Comparison of ENCODE assay signal across 24 cellular contexts in the genomic region with DNA sequence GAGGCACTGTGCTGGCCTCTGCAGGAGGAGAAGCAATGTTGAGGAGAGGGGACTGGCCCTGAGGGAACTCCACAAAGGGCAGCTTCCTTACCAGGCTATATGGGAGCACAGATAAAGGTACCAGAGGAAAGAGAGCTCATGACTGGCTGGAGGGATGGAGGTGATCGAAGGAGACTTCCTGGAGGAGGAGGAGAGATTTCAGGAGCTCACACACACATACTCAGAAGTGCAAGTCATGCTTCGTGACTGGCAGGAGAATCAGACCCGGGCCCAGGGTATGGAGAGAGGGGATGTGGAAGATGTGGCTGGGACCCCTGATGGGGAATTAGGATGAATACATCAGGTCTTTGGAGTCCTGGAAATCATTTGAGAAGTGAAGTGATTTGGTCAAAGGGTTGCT.
DNase-seq lines count a peak whose midpoint lies in the region; ATAC-seq, FAIRE-seq and TF ChIP-seq lines count a peak whose summit lies in the region.
"Had no signal": no experiment of that assay in that cellular context is flagged by ENCODE, and none has a peak within 500 bp of the region (broad histone marks: within the 10 kb centered on the region; RNA-seq: fewer than 3 reads in every experiment).

No MANE protein-coding gene starts in this region.

- H3K27me3 ChIP-seq in K562 (ENCODE audit: control insufficient read depth in 2 of 2, insufficient read depth in 2 of 2, low read length in 2 of 2) = peaks cover 0 to 4% of the 10 kb centered on the region in 2 experiments; a peak in 1 of 5 replicates
- H3K27me3 ChIP-seq in HepG2 (ENCODE audit: control insufficient read depth in 1 of 2, insufficient read depth in 2 of 2, low read length in 2 of 2) = no peaks in the 10 kb centered on the region
- H3K27me3 ChIP-seq: BE2C; BLaER1 treated with 17β-estradiol and CSF1 and Interleukin-3, amounts not matched to agents 10 nM and 100 nM had no signal

- TF ChIP-seq POLR2A in K562 (conservative IDR thresholded peaks at IDR 0.05) (no peak), HepG2 (IDR thresholded peaks at IDR 0.05; ENCODE audit: insufficient read depth in 1 of 2, low read depth in 2 of 2, low read length in 2 of 2) (no peak)

- H4K20me1 ChIP-seq in K562 (replicated peaks; ENCODE audit: control insufficient read depth, insufficient read depth, low read length) (no peaks in the 10 kb centered on the region), HepG2 (ENCODE audit: insufficient read depth, low read length) (no peaks in the 10 kb centered on the region)
- H4K20me1 ChIP-seq: BLaER1 treated with 17β-estradiol and CSF1 and Interleukin-3, amounts not matched to agents 10 nM and 100 nM had no signal

- H3K4me1 ChIP-seq in K562 (replicated peaks in 1 of 2; ENCODE audit: control insufficient read depth in 2 of 2, insufficient read depth in 2 of 2, low read length in 2 of 2) (peaks cover 19 to 27% of the 10 kb centered on the region in 2 experiments), HepG2 (ENCODE audit: insufficient read depth, low read length) (peaks cover 6% of the 10 kb centered on the region; the same call in 1 of the 2 replicates)

- in situ Hi-C loops in K562 (cut with MboI) (no loop called here), HepG2 (cut with HindIII; ENCODE audit: extremely low pct_ligation_motif_present, low pct_unique_long_range_greater_than_20kb) (no loop called here)

- no peaks in the 10 kb centered on the region for H3K27me3 Mint-ChIP-seq in activated naive CD4-positive, alpha-beta T cell treated with anti-CD3 and anti-CD28 coated beads for 36 hours (ENCODE audit: low read depth)

- FAIRE-seq in K562 (lab: Jason Lieb, UNC) (no peak), HepG2 (lab: Jason Lieb, UNC) (no peak)
- FAIRE-seq: A204.1, D721Med, GM12878, H54 had no signal

- H3K36me3 ChIP-seq in K562 (ENCODE audit: control insufficient read depth, insufficient read depth, low read length) (no peaks in the 10 kb centered on the region), HepG2 (replicated peaks in 1 of 2; ENCODE audit: control insufficient read depth in 1 of 2, insufficient read depth in 2 of 2, low read length in 2 of 2) (no peaks in the 10 kb centered on the region)
- H3K36me3 ChIP-seq: BE2C; BLaER1 treated with 17β-estradiol and CSF1 and Interleukin-3, amounts not matched to agents 10 nM and 100 nM had no signal

- H3K36me3 Mint-ChIP-seq in activated naive CD4-positive, alpha-beta T cell treated with anti-CD3 and anti-CD28 coated beads for 36 hours (ENCODE audit: low read depth) = no peaks in the 10 kb centered on the region
- H3K36me3 Mint-ChIP-seq: CD14-positive monocyte; CD8-positive, alpha-beta memory T cell had no signal

- H3K4me3 ChIP-seq in K562 (no peak overlapping the region), HepG2 (replicated peaks in 1 of 3; ENCODE audit: insufficient read depth in 1 of 3, low read depth in 2 of 3, low read length in 3 of 3) (no peak overlapping the region)
- H3K4me3 ChIP-seq: BLaER1 treated with 17β-estradiol and CSF1 and Interleukin-3, amounts not matched to agents 10 nM and 100 nM; GM12878; GM23338 had no signal

- no peak for ATAC-seq in K562
- ATAC-seq in HepG2 = no peak
- ATAC-seq: GM12878, GM23338 had no signal

- H3K4me1 Mint-ChIP-seq in activated naive CD4-positive, alpha-beta T cell treated with anti-CD3 and anti-CD28 coated beads for 36 hours (ENCODE audit: low read depth) = peaks cover under 1% of the 10 kb centered on the region

- WGBS in K562 (ENCODE audit: insufficient coverage, low coverage, missing lambda C conversion rate) = 3% methylated on average over 3 of the region's 3 CpGs
- 16% methylated on average over 3 of the region's 3 CpGs for WGBS in HepG2 (ENCODE audit: low lambda C conversion rate)

- H3K9me1 ChIP-seq in K562 (ENCODE audit: control insufficient read depth, insufficient read depth, low read length) = no peaks in the 10 kb centered on the region

- H3K4me2 ChIP-seq in K562 (ENCODE audit: insufficient read depth, low read length) (no peak overlapping the region), HepG2 (ENCODE audit: low read depth, low read length) (no peak overlapping the region)
- H3K4me2 ChIP-seq: BLaER1 treated with 17β-estradiol and CSF1 and Interleukin-3, amounts not matched to agents 10 nM and 100 nM; GM23338 had no signal

- no peak for DNase-seq in activated naive CD4-positive, alpha-beta T cell treated with anti-CD3 and anti-CD28 coated beads for 36 hours
- DNase-seq in activated naive CD4-positive, alpha-beta T cell (lab: John Stamatoyannopoulos, UW) = no peak
- DNase-seq in K562 (ENCODE audit: extremely low read depth in 1 of 4, low spot score in 3 of 4) = peak in 1 of 4 experiments; percentile 15
- DNase-seq in HepG2 (ENCODE audit: low spot score) = no peak
- no peak for DNase-seq in H4 (ENCODE audit: low spot score)
- DNase-seq in germinal center (ENCODE audit: low spot score) = no peak
- DNase-seq: ACHN; AML-193; BE2C; CD4-positive, alpha-beta T cell; CD8-positive, alpha-beta memory T cell; DMS 273 treated with DMSO at 0.1 percent for 48 hours; DMS79; EL; GDM1; HCEC 1CT had no signal

- H3K27ac Mint-ChIP-seq in activated naive CD4-positive, alpha-beta T cell treated with anti-CD3 and anti-CD28 coated beads for 36 hours = peak overlapping the region; percentile 14
- H3K27ac Mint-ChIP-seq: CD4-positive, alpha-beta T cell; CD8-positive, alpha-beta memory T cell; GM23338 had no signal

- H3K27ac ChIP-seq in K562 (ENCODE audit: extremely low read depth, low read depth, low read length) (no peak overlapping the region), HepG2 (ENCODE audit: extremely low read length, insufficient read depth, low read length) (no peak overlapping the region)
- H3K27ac ChIP-seq: 22Rv1; BLaER1 treated with 17β-estradiol and CSF1 and Interleukin-3, amounts not matched to agents 10 nM and 100 nM had no signal

- intact Hi-C loops in activated naive CD4-positive, alpha-beta T cell treated with anti-CD3 and anti-CD28 coated beads for 36 hours (cut with micrococcal nuclease) = no loop called here
- intact Hi-C loops in K562 (cut with micrococcal nuclease) (no loop called here), HepG2 (cut with micrococcal nuclease; ENCODE audit: unreplicated experiment) (no loop called here)

- H3K9me3 ChIP-seq in K562 (replicated peaks; ENCODE audit: control insufficient read depth, insufficient read depth, low read depth, low read length) (no peaks in the 10 kb centered on the region), HepG2 (ENCODE audit: low read length) (no peaks in the 10 kb centered on the region)
- H3K9me3 ChIP-seq: BE2C had no signal

- no peak for TF ChIP-seq EP300 in K562 (IDR thresholded peaks at IDR 0.05; ENCODE audit: low read length)
- TF ChIP-seq EP300 in HepG2 (IDR thresholded peaks at IDR 0.05; ENCODE audit: low read depth in 2 of 2, low read length in 2 of 2) = no peak
- no peak for TF ChIP-seq EP300 in HepG2 (CRISPR knock-in tag; IDR thresholded peaks at IDR 0.05; ENCODE audit: borderline replicate concordance)

- H3K9ac ChIP-seq in K562 (ENCODE audit: insufficient read depth in 1 of 2, low read depth in 2 of 2, low read length in 2 of 2) = no peak overlapping the region
- no peak overlapping the region for H3K9ac ChIP-seq in HepG2 (ENCODE audit: insufficient read depth, low read depth, low read length)
- H3K9ac ChIP-seq: BLaER1 treated with 17β-estradiol and CSF1 and Interleukin-3, amounts not matched to agents 10 nM and 100 nM had no signal

- no peak overlapping the region for H3K4me3 Mint-ChIP-seq in activated naive CD4-positive, alpha-beta T cell treated with anti-CD3 and anti-CD28 coated beads for 36 hours
- H3K4me3 Mint-ChIP-seq: CD14-positive monocyte; CD4-positive, alpha-beta T cell; CD8-positive, alpha-beta memory T cell; GM23338 had no signal

- H3K9me3 Mint-ChIP-seq in activated naive CD4-positive, alpha-beta T cell treated with anti-CD3 and anti-CD28 coated beads for 36 hours = no peaks in the 10 kb centered on the region
- H3K9me3 Mint-ChIP-seq: CD4-positive, alpha-beta T cell; CD8-positive, alpha-beta memory T cell; GM23338 had no signal

- POLR2A ChIA-PET in K562 (lab: Yijun Ruan, JAX) = interaction anchor here (0.6 to 1.9 kb wide), 4 partner anchors 9 to 456 kb away, joined by 3 to 5 read pairs (median 4); no protein-coding TSS in a partner anchor
- POLR2A ChIA-PET in HepG2 (lab: Yijun Ruan, JAX) = interaction anchor here (0.6 kb wide), 1 partner anchor 393 kb away, joined by 3 read pairs; no protein-coding TSS in a partner anchor

- no peak overlapping the region for H2AFZ ChIP-seq in K562 (ENCODE audit: low read depth, low read length)
- H2AFZ ChIP-seq in HepG2 (ENCODE audit: low read length) = no peak overlapping the region
- H2AFZ ChIP-seq: GM23338 had no signal

- CTCF ChIA-PET in activated naive CD4-positive, alpha-beta T cell treated with anti-CD3 and anti-CD28 coated beads for 36 hours (lab: Charles Lee) = no interaction called here
- CTCF ChIA-PET in K562 (lab: Yijun Ruan, JAX; ENCODE audit: low intra/inter-chr PET ratio) (no interaction called here), HepG2 (lab: Yijun Ruan, JAX; ENCODE audit: low intra/inter-chr PET ratio, low total read pairs) (no interaction called here)

- TF ChIP-seq RAD21 in K562 (CRISPR knock-in tag; conservative IDR thresholded peaks at IDR 0.05 in 1 of 2, IDR thresholded peaks at IDR 0.05 in 1 of 2) = no peak
- TF ChIP-seq RAD21 in HepG2 (CRISPR knock-in tag; IDR thresholded peaks at IDR 0.05) = no peak

- H3K79me2 ChIP-seq in K562 (ENCODE audit: control insufficient read depth, insufficient read depth, low read length) = no peaks in the 10 kb centered on the region
- no peaks in the 10 kb centered on the region for H3K79me2 ChIP-seq in HepG2 (ENCODE audit: insufficient read depth, low read length)

- TF ChIP-seq CTCF in K562 (IDR thresholded peaks at IDR 0.05 in 2 of 3, conservative IDR thresholded peaks at IDR 0.05 in 1 of 3; ENCODE audit: insufficient read depth in 2 of 3, low read depth in 1 of 3, low read length in 3 of 3) (no peak), HepG2 (CRISPR knock-in tag; IDR thresholded peaks at IDR 0.05) (no peak)

- BruUV-seq in K562 (replicated peaks; lab: Mats Ljungman, UMichigan) = no TSS peak
- no TSS peak for BruUV-seq in HepG2 (replicated peaks; lab: Mats Ljungman, UMichigan)

TF ChIP-seq in K562, 482 proteins besides CTCF, POLR2A, EP300 and RAD21 (continues in another document):
- TF ChIP-seq CBX3 (IDR thresholded peaks at IDR 0.05; ENCODE audit: borderline replicate concordance in 1 of 2, low read length in 2 of 2) = no peak
- peak; percentile 38; the same call in 1 of the 2 replicates for TF ChIP-seq DPF2 (IDR thresholded peaks at IDR 0.05)
- TF ChIP-seq KDM4B (IDR thresholded peaks at IDR 0.05; ENCODE audit: borderline replicate concordance in 2 of 2, low read depth in 1 of 2) = no peak

TF ChIP-seq in HepG2, 621 proteins besides CTCF, POLR2A, EP300 and RAD21:
- TF ChIP-seq PAX8 (CRISPR knock-in tag; IDR thresholded peaks at IDR 0.05; ENCODE audit: borderline replicate concordance) (no peak), NFE2L2 (IDR thresholded peaks at IDR 0.05; ENCODE audit: low read length) (peak; percentile 61)
